Comparison of ENCODE assay signal across 20 cellular contexts in the genomic region with DNA sequence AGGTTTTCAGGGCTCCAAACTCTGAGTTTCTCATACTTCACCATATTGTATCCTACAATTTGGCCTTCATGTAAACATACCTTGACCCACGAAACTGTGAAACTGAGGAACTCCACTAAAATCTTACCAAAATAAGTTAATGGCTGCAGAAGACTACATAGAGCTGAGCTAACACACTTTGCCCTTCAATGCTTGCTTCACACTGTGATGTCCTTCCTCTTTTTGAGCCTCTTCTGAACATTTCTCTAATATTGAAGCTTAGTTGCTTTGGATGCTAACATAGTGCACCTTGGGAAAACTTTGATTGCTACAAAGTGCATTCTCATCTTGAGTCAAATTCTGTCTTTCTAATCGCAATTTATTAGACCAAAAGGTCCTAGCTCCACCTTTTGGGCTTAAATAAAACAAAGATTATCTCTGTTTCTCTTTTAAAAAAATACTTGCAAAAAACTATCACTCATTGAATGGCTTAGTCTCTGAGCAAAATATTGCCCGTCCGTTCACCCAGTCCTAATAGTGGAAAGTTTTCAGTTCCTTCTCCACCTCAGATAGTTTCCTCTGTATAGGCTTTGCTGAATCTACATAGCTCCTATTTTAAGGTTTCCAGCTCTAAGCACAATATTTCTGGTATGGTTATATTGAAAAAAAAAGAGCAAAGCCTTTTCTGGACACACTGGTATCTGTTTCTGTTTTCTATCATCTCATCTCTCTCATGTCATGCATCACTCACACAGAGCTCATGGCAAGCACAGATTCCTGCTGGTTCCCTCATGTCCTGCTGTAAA.
DNase-seq lines count a peak whose midpoint lies in the region; ATAC-seq and TF ChIP-seq lines count a peak whose summit lies in the region.
"Had no signal": no experiment of that assay in that cellular context is flagged by ENCODE, and none has a peak within 500 bp of the region (broad histone marks: within the 10 kb centered on the region; RNA-seq: fewer than 3 reads in every experiment).

No MANE protein-coding gene starts in this region.

- no peaks in the 10 kb centered on the region for H3K4me1 Mint-ChIP-seq in activated naive CD8-positive, alpha-beta T cell treated with anti-CD3 and anti-CD28 coated beads for 36 hours
- H3K4me1 Mint-ChIP-seq: activated naive CD8-positive, alpha-beta T cell treated with anti-CD3 and anti-CD28 coated beads, Interleukin-2, amount 10 ng/mL, durations not matched to agents 7 days and 5 days; GM23338; naive thymus-derived CD8-positive, alpha-beta T cell; stimulated activated naive CD8-positive, alpha-beta T cell treated with anti-CD3 and anti-CD28 coated beads, Interleukin-15, amount 100 ng/mL, for 72 hours had no signal

- ATAC-seq in GM18517 (IDR thresholded peaks at IDR 0.05; ENCODE audit: unreplicated experiment) (peak; percentile 58), GM21619 (IDR thresholded peaks at IDR 0.05; ENCODE audit: unreplicated experiment) (peak; percentile 62), HG03432 (IDR thresholded peaks at IDR 0.05; ENCODE audit: unreplicated experiment) (peak; percentile 73), GM21423 (IDR thresholded peaks at IDR 0.05; ENCODE audit: unreplicated experiment) (no peak), foreskin keratinocyte (no peak)
- ATAC-seq: GM23338; left lobe of liver; naive thymus-derived CD8-positive, alpha-beta T cell; sciatic nerve; stimulated activated naive CD8-positive, alpha-beta T cell treated with anti-CD3 and anti-CD28 coated beads, Interleukin-15, amount 100 ng/mL, for 72 hours had no signal

- no peaks in the 10 kb centered on the region for H3K27me3 Mint-ChIP-seq in activated naive CD8-positive, alpha-beta T cell treated with anti-CD3 and anti-CD28 coated beads for 36 hours
- H3K27me3 Mint-ChIP-seq: activated naive CD8-positive, alpha-beta T cell treated with anti-CD3 and anti-CD28 coated beads, Interleukin-2, amount 10 ng/mL, durations not matched to agents 7 days and 5 days; B cell; naive thymus-derived CD8-positive, alpha-beta T cell; stimulated activated naive CD8-positive, alpha-beta T cell treated with anti-CD3 and anti-CD28 coated beads, Interleukin-15, amount 100 ng/mL, for 72 hours had no signal

- no peak overlapping the region for H3K4me3 Mint-ChIP-seq in activated naive CD8-positive, alpha-beta T cell treated with anti-CD3 and anti-CD28 coated beads for 36 hours
- H3K4me3 Mint-ChIP-seq: activated naive CD8-positive, alpha-beta T cell treated with anti-CD3 and anti-CD28 coated beads, Interleukin-2, amount 10 ng/mL, durations not matched to agents 7 days and 5 days; B cell; GM23338; naive thymus-derived CD8-positive, alpha-beta T cell; stimulated activated naive CD8-positive, alpha-beta T cell treated with anti-CD3 and anti-CD28 coated beads, Interleukin-15, amount 100 ng/mL, for 72 hours had no signal

- no peak overlapping the region for H3K27ac ChIP-seq in foreskin keratinocyte
- H3K27ac ChIP-seq: KMS-11, SJSA1 had no signal

- DNase-seq in globus pallidus (ENCODE audit: low spot score), result peak; percentile 29
- DNase-seq in stimulated activated naive CD4-positive, alpha-beta T cell (lab: John Stamatoyannopoulos, UW), result no peak
- no peak for DNase-seq in foreskin keratinocyte
- DNase-seq in activated naive CD8-positive, alpha-beta T cell treated with anti-CD3 and anti-CD28 coated beads for 36 hours, result no peak
- DNase-seq: activated CD8-positive, alpha-beta memory T cell treated with anti-CD3 and anti-CD28 coated beads, Interleukin-2, amount 50 U/mL, for 4 hours; activated naive CD8-positive, alpha-beta T cell treated with anti-CD3 and anti-CD28 coated beads, Interleukin-2, amount 10 ng/mL, durations not matched to agents 7 days and 5 days; hippocampal formation; naive thymus-derived CD8-positive, alpha-beta T cell; NCI-H2107; stimulated activated naive CD8-positive, alpha-beta T cell treated with anti-CD3 and anti-CD28 coated beads, Interleukin-15, amount 100 ng/mL, for 72 hours had no signal

- H3K4me1 ChIP-seq in foreskin keratinocyte, result no peaks in the 10 kb centered on the region
- H3K4me1 ChIP-seq: SJSA1 had no signal

- H3K27ac Mint-ChIP-seq in activated naive CD8-positive, alpha-beta T cell treated with anti-CD3 and anti-CD28 coated beads for 36 hours, result no peak overlapping the region
- H3K27ac Mint-ChIP-seq: activated naive CD8-positive, alpha-beta T cell treated with anti-CD3 and anti-CD28 coated beads, Interleukin-2, amount 10 ng/mL, durations not matched to agents 7 days and 5 days; B cell; GM23338; naive thymus-derived CD8-positive, alpha-beta T cell; stimulated activated naive CD8-positive, alpha-beta T cell treated with anti-CD3 and anti-CD28 coated beads, Interleukin-15, amount 100 ng/mL, for 72 hours had no signal

- no peak for TF ChIP-seq CTCF in foreskin keratinocyte (conservative IDR thresholded peaks at IDR 0.05)

- peaks cover 2% of the 10 kb centered on the region for H3K9me3 Mint-ChIP-seq in activated naive CD8-positive, alpha-beta T cell treated with anti-CD3 and anti-CD28 coated beads for 36 hours
- H3K9me3 Mint-ChIP-seq: GM23338 had no signal

- H3K27me3 ChIP-seq in foreskin keratinocyte, result no peaks in the 10 kb centered on the region
- H3K27me3 ChIP-seq: SJSA1 had no signal

- H3K36me3 Mint-ChIP-seq in activated naive CD8-positive, alpha-beta T cell treated with anti-CD3 and anti-CD28 coated beads for 36 hours, result no peaks in the 10 kb centered on the region
- H3K36me3 Mint-ChIP-seq: activated naive CD8-positive, alpha-beta T cell treated with anti-CD3 and anti-CD28 coated beads, Interleukin-2, amount 10 ng/mL, durations not matched to agents 7 days and 5 days; naive thymus-derived CD8-positive, alpha-beta T cell had no signal

Comparison
In these comparisons a context has a peak if more than half of its experiments do, and no peak if none do; other contexts are left out.
1. ATAC-seq: peak in GM18517 (single experiment), GM21619 (single experiment) and HG03432 (single experiment); none in GM21423 (single experiment) and foreskin keratinocyte (single experiment).